In genomic region chr3:66998075-66998898, GRCh38 we compare ENCODE assay signal across 1 cellular context.
A peak's percentile ranks its signal among the peaks of the same experiment; 100 is the strongest.
TF ChIP-seq lines count a peak whose summit lies in the region.

Gene KBTBD8 (plus strand): TSS chr3:66998307. CDS start chr3:66998356, 49 bp downstream.

TF ChIP-seq in HEK293, 187 proteins besides CTCF, POLR2A, EP300 and RAD21 (continued from another document and continues in another):
- TF ChIP-seq HIC1 (tag by site-specific recombination; IDR thresholded peaks at IDR 0.05) (peak; percentile 40; the same call in 1 of the 2 replicates), SP3 (tag by site-specific recombination; IDR thresholded peaks at IDR 0.05) (peak; percentile 83), ZNF112 (tag by site-specific recombination; IDR thresholded peaks at IDR 0.05) (no peak), ZBTB26 (tag by site-specific recombination; optimal IDR thresholded peaks at IDR 0.05) (peak; percentile 71), ZNF785 (tag by site-specific recombination; IDR thresholded peaks at IDR 0.05) (0 out of 2 replicates have a peak, but pooled peaks have one; percentile 37), EGR2 (tag by site-specific recombination; IDR thresholded peaks at IDR 0.05; ENCODE audit: low read depth) (peak; percentile 76), KLF10 (tag by site-specific recombination; IDR thresholded peaks at IDR 0.05) (no peak), HOXC10 (CRISPR knock-in tag; IDR thresholded peaks at IDR 0.05) (no peak), YY2 (tag by site-specific recombination; IDR thresholded peaks at IDR 0.05) (peak; percentile 63), GLIS2 (tag by site-specific recombination; IDR thresholded peaks at IDR 0.05) (peak; percentile 92), ZNF2 (tag by site-specific recombination; IDR thresholded peaks at IDR 0.05) (peak; percentile 74), GLIS1 (tag by site-specific recombination; IDR thresholded peaks at IDR 0.05) (peak; percentile 61), KLF16 (tag by site-specific recombination; IDR thresholded peaks at IDR 0.05) (peak; percentile 76), SP2 (tag by site-specific recombination; IDR thresholded peaks at IDR 0.05) (peak; percentile 89), ZBTB11 (tag by site-specific recombination; conservative IDR thresholded peaks at IDR 0.05; ENCODE audit: low read depth) (peak; percentile 59), ZNF629 (tag by site-specific recombination; IDR thresholded peaks at IDR 0.05) (peak; percentile 10; the same call in 1 of the 2 replicates), ZNF843 (tag by site-specific recombination; IDR thresholded peaks at IDR 0.05) (0 out of 2 replicates have a peak, but pooled peaks have one; percentile 26), WT1 (tag by site-specific recombination; IDR thresholded peaks at IDR 0.05) (no peak), ZNF10 (tag by site-specific recombination; IDR thresholded peaks at IDR 0.05) (no peak), ZNF366 (tag by site-specific recombination; conservative IDR thresholded peaks at IDR 0.05) (peak; percentile 58), ZBTB1 (tag by site-specific recombination; IDR thresholded peaks at IDR 0.05) (0 out of 2 replicates have a peak, but pooled peaks have one; percentile 43), ZFHX2 (tag by site-specific recombination; conservative IDR thresholded peaks at IDR 0.05) (peak; percentile 80), ZNF341 (tag by site-specific recombination; IDR thresholded peaks at IDR 0.05; ENCODE audit: low read depth) (peak; percentile 96), PRDM4 (tag by site-specific recombination; IDR thresholded peaks at IDR 0.05) (no peak), ZBTB20 (tag by site-specific recombination; IDR thresholded peaks at IDR 0.05) (peak; percentile 100), ATF2 (tag by site-specific recombination; IDR thresholded peaks at IDR 0.05; ENCODE audit: low read depth) (no peak), ZSCAN16 (tag by site-specific recombination; IDR thresholded peaks at IDR 0.05) (no peak), ZNF423 (tag by site-specific recombination; IDR thresholded peaks at IDR 0.05) (peak; percentile 36; the same call in 1 of the 2 replicates), ZNF335 (tag by site-specific recombination; conservative IDR thresholded peaks at IDR 0.05) (peak; percentile 93), REPIN1 (tag by site-specific recombination; IDR thresholded peaks at IDR 0.05; ENCODE audit: low read depth) (no peak), ZNF660 (tag by site-specific recombination; IDR thresholded peaks at IDR 0.05) (no peak), PATZ1 (tag by site-specific recombination; IDR thresholded peaks at IDR 0.05) (peak; percentile 86), INSM2 (tag by site-specific recombination; IDR thresholded peaks at IDR 0.05) (peak; percentile 43; the same call in 1 of the 2 replicates), KLF9 (tag by site-specific recombination; IDR thresholded peaks at IDR 0.05; ENCODE audit: low read depth) (peak; percentile 81), ZNF560 (tag by site-specific recombination; IDR thresholded peaks at IDR 0.05; ENCODE audit: borderline replicate concordance) (no peak), KLF8 (tag by site-specific recombination; IDR thresholded peaks at IDR 0.05) (peak; percentile 77; the same call in 1 of the 2 replicates), ZNF398 (tag by site-specific recombination; IDR thresholded peaks at IDR 0.05) (peak; percentile 72), ZNF747 (tag by site-specific recombination; IDR thresholded peaks at IDR 0.05) (no peak), PRDM1 (tag by site-specific recombination; IDR thresholded peaks at IDR 0.05) (peak; percentile 30; the same call in 1 of the 2 replicates), ZNF600 (tag by site-specific recombination; IDR thresholded peaks at IDR 0.05) (peak; percentile 43; the same call in 1 of the 2 replicates), ZEB2 (tag by site-specific recombination; IDR thresholded peaks at IDR 0.05) (peak; percentile 65; the same call in 1 of the 2 replicates), MEIS1 (CRISPR knock-in tag; IDR thresholded peaks at IDR 0.05; ENCODE audit: borderline replicate concordance) (no peak), ZNF501 (tag by site-specific recombination; IDR thresholded peaks at IDR 0.05) (peak; percentile 55), ZFP3 (tag by site-specific recombination; IDR thresholded peaks at IDR 0.05; ENCODE audit: low read depth) (no peak), SALL2 (tag by site-specific recombination; IDR thresholded peaks at IDR 0.05; ENCODE audit: borderline replicate concordance) (no peak), ZNF664 (tag by site-specific recombination; IDR thresholded peaks at IDR 0.05) (no peak), SP7 (tag by site-specific recombination; IDR thresholded peaks at IDR 0.05) (peak; percentile 68), ZNF138 (tag by site-specific recombination; IDR thresholded peaks at IDR 0.05; ENCODE audit: borderline replicate concordance) (no peak), ZIC2 (tag by site-specific recombination; IDR thresholded peaks at IDR 0.05) (peak; percentile 80), ZBTB6 (tag by site-specific recombination; IDR thresholded peaks at IDR 0.05) (peak; percentile 91)
